25 cellular contexts compared by ENCODE assay signal in the genomic region with DNA sequence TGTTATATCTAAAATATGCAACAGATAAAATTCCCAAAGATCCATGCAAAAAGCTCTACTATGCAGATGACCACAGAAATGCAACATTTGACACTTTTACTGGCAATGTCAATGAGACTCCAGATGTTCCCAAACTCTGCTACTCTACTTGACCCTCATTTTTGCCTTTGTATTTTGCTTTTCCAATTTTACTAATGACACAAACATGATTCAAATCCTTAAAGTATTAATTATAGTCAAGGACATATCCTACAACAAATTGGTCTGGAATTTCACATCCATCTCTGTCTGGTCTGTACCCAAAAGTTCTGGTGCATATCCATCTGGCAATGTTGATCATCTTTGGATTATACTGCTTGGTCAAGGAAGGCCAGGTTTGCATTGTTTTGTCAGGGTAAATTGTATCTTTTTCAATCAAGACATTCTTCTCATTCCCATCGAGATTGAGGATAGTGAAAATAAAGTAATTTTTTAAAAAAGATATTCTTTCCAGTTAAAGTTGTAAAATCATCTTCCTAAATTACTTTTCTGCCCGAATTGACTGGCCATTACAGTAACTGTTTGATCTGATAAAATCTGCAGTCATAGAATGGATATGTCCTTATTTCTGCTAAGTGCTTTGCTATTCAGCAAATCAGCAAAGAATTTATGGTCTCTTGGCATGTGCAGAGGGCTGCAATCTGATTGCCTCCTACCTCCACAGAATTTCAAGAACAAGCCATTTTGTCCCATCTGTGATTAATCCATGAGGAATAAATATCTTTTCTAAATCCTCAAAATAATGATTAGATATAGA.
"Had no signal": no experiment of that assay in that cellular context is flagged by ENCODE, and none has a peak within 500 bp of the region (broad histone marks: within the 10 kb centered on the region; RNA-seq: fewer than 3 reads in every experiment).

No MANE protein-coding gene starts in this region.

- H3K4me1 ChIP-seq: SJCRH30 had no signal

- H3K9ac ChIP-seq: KMS-11 had no signal

- DNase-seq: Kasumi-1, MM.1S, NCI-H1092 treated with DMSO at 0.1 percent for 48 hours, NCI-H1436, NCI-H187, NCI-H2029, NCI-H2081 treated with DMSO at 0.1 percent for 48 hours, NCI-H2171, NCI-H226, NCI-H446, NCI-H510A, NCI-H524 treated with DMSO at 0.1 percent for 48 hours, NCI-H69, NCI-H774, PC-3, SHP77 treated with DMSO at 0.1 percent for 48 hours, SJCRH30 had no signal

- H3K27me3 ChIP-seq: SJCRH30 had no signal

- H3K9me3 ChIP-seq: SJCRH30 had no signal

- H3K36me3 ChIP-seq: SJCRH30 had no signal

- ATAC-seq: K562, Panc1, PC-3, Right ventricle myocardium inferior had no signal

- FAIRE-seq: HTR-8/SVneo, K562 had no signal

- H3K27ac Mint-ChIP-seq: IgD-negative memory B cell had no signal

- H3K27me3 Mint-ChIP-seq: IgD-negative memory B cell had no signal

- H3K27ac ChIP-seq: HL-60, KMS-11, SJCRH30, SK-N-MC had no signal

- H3K4me3 ChIP-seq: K562, SJCRH30, SK-N-MC had no signal

- H3K4me3 Mint-ChIP-seq: IgD-negative memory B cell had no signal

- H3K36me3 Mint-ChIP-seq: IgD-negative memory B cell had no signal

- H3K4me2 ChIP-seq: KMS-11 had no signal
